22 cellular contexts compared by ENCODE assay signal in genomic region chr6:125215252-125215819, GRCh38.
DNase-seq lines count a peak whose midpoint lies in the region; ATAC-seq, FAIRE-seq and TF ChIP-seq lines count a peak whose summit lies in the region.
"Had no signal": no experiment of that assay in that cellular context is flagged by ENCODE, and none has a peak within 500 bp of the region (broad histone marks: within the 10 kb centered on the region; RNA-seq: fewer than 3 reads in every experiment).

No MANE protein-coding gene starts in this region.

- H3K9me3 ChIP-seq in right atrium auricular region (no peaks in the 10 kb centered on the region), Caco-2 (no peaks in the 10 kb centered on the region), K562 (replicated peaks; ENCODE audit: control insufficient read depth, insufficient read depth, low read depth, low read length) (no peaks in the 10 kb centered on the region), psoas muscle (no peaks in the 10 kb centered on the region), pancreas (no peaks in the 10 kb centered on the region)
- H3K9me3 ChIP-seq: BLaER1, HAP-1 had no signal

- WGBS in K562 (ENCODE audit: insufficient coverage, low coverage, missing lambda C conversion rate): 53% methylated on average over 4 of the region's 4 CpGs
- 81 to 96% (median 88%) methylated on average over 4 of the region's 4 CpGs for WGBS in psoas muscle, 3 donors
- WGBS in pancreas, 2 donors: 91% methylated on average over 4 of the region's 4 CpGs

- H3K27me3 ChIP-seq in right atrium auricular region (no peaks in the 10 kb centered on the region), Caco-2 (replicated peaks; ENCODE audit: control insufficient read depth, insufficient read depth, low read length) (no peaks in the 10 kb centered on the region), K562 (ENCODE audit: control insufficient read depth in 2 of 2, insufficient read depth in 2 of 2, low read length in 2 of 2) (no peaks in the 10 kb centered on the region), psoas muscle (ENCODE audit: insufficient read depth in 3 of 3, low read length in 2 of 3) (no peaks in the 10 kb centered on the region), pancreas (no peaks in the 10 kb centered on the region)
- H3K27me3 ChIP-seq: BLaER1 had no signal

- no peak overlapping the region for H2AFZ ChIP-seq in K562 (ENCODE audit: low read depth, low read length)

- DNase-seq in Right ventricle myocardium superior (no peak), right atrium auricular region (ENCODE audit: low spot score) (no peak), Caco-2 (no peak), K562 (ENCODE audit: extremely low read depth in 1 of 4, low spot score in 3 of 4) (no peak), psoas muscle (no peak), MV-4-11 (lab: John Stamatoyannopoulos, UW) (no peak), pancreas (no peak)
- DNase-seq: CD4-positive, CD25-positive, alpha-beta regulatory T cell; CD8-positive, alpha-beta T cell; DMS53; DMS79 treated with DMSO at 0.1 percent for 48 hours; GF-D8; GOT3 had no signal

- H3K79me2 ChIP-seq in K562 (ENCODE audit: control insufficient read depth, insufficient read depth, low read length): no peaks in the 10 kb centered on the region

- ATAC-seq in Right ventricle myocardium superior (ENCODE audit: poor library complexity) (peak; percentile 47), K562 (no peak; the same call in 2 of the 3 replicates), psoas muscle (peak in 3 of 4 donors; percentile 32 to 78 (median 53)), GM18505 (IDR thresholded peaks at IDR 0.05; ENCODE audit: unreplicated experiment) (no peak), pancreas (no peak)
- ATAC-seq: CD8-positive, alpha-beta T cell had no signal

- BruUV-seq in Caco-2 (replicated peaks; lab: Mats Ljungman, UMichigan): no TSS peak
- BruUV-seq in K562 (replicated peaks; lab: Mats Ljungman, UMichigan): no TSS peak

- H3K4me1 Mint-ChIP-seq in Caco-2 (ENCODE audit: low read depth, unreplicated experiment): peaks cover 7% of the 10 kb centered on the region
- H3K4me1 Mint-ChIP-seq: B cell; CD4-positive, CD25-positive, alpha-beta regulatory T cell had no signal

- in situ Hi-C loops in K562 (cut with MboI): no loop called here

- H4K20me1 ChIP-seq in K562 (replicated peaks; ENCODE audit: control insufficient read depth, insufficient read depth, low read length): no peaks in the 10 kb centered on the region
- H4K20me1 ChIP-seq: BLaER1 had no signal

- H3K36me3 ChIP-seq in right atrium auricular region: no peaks in the 10 kb centered on the region
- no peaks in the 10 kb centered on the region for H3K36me3 ChIP-seq in Caco-2 (ENCODE audit: control insufficient read depth, insufficient read depth, low read length)
- H3K36me3 ChIP-seq in K562 (ENCODE audit: control insufficient read depth, insufficient read depth, low read length): no peaks in the 10 kb centered on the region
- no peaks in the 10 kb centered on the region for H3K36me3 ChIP-seq in psoas muscle (ENCODE audit: insufficient read depth in 1 of 2, low read depth in 1 of 2)
- no peaks in the 10 kb centered on the region for H3K36me3 ChIP-seq in pancreas
- H3K36me3 ChIP-seq: BLaER1, HAP-1 had no signal

- no peak overlapping the region for H3K4me2 ChIP-seq in K562 (ENCODE audit: insufficient read depth, low read length)
- H3K4me2 ChIP-seq: BLaER1 had no signal

- FAIRE-seq in K562 (lab: Jason Lieb, UNC) (no peak), pancreas (lab: Jason Lieb, UNC) (no peak)
- FAIRE-seq: A204.1, GM12891, H54 had no signal

- no peak for TF ChIP-seq CTCF in right atrium auricular region (IDR thresholded peaks at IDR 0.05)
- no peak for TF ChIP-seq CTCF in Caco-2 (IDR thresholded peaks at IDR 0.05; ENCODE audit: insufficient read depth in 1 of 2, low read depth in 1 of 2, low read length in 1 of 2, severe bottlenecking in 1 of 2, unreplicated experiment in 1 of 2)
- TF ChIP-seq CTCF in K562 (IDR thresholded peaks at IDR 0.05 in 2 of 3, conservative IDR thresholded peaks at IDR 0.05 in 1 of 3; ENCODE audit: insufficient read depth in 2 of 3, low read depth in 1 of 3, low read length in 3 of 3): no peak
- no peak for TF ChIP-seq CTCF in psoas muscle (IDR thresholded peaks at IDR 0.05)
- no peak for TF ChIP-seq CTCF in pancreas (IDR thresholded peaks at IDR 0.05)

- CTCF ChIA-PET in Caco-2 (lab: Charles Lee) (no interaction called here), K562 (lab: Yijun Ruan, JAX; ENCODE audit: low intra/inter-chr PET ratio) (no interaction called here)

- POLR2A ChIA-PET in Caco-2 (lab: Charles Lee): no interaction called here
- POLR2A ChIA-PET in K562 (lab: Yijun Ruan, JAX): interaction anchor here (1.0 to 2.0 kb wide), 3 partner anchors 12 to 25 kb away, joined by 3 to 12 read pairs (median 5); no protein-coding TSS in a partner anchor

- no peaks in the 10 kb centered on the region for H3K9me1 ChIP-seq in K562 (ENCODE audit: control insufficient read depth, insufficient read depth, low read length)

- TF ChIP-seq RAD21 in K562 (CRISPR knock-in tag; conservative IDR thresholded peaks at IDR 0.05 in 1 of 2, IDR thresholded peaks at IDR 0.05 in 1 of 2): no peak

- H3K27ac Mint-ChIP-seq in Caco-2 (ENCODE audit: unreplicated experiment): peak overlapping the region; percentile 25
- H3K27ac Mint-ChIP-seq: B cell; CD4-positive, CD25-positive, alpha-beta regulatory T cell; CD8-positive, alpha-beta T cell had no signal

- TF ChIP-seq POLR2A in K562 (conservative IDR thresholded peaks at IDR 0.05): no peak
- no peak for TF ChIP-seq POLR2A in GM18505 (IDR thresholded peaks at IDR 0.05; ENCODE audit: borderline replicate concordance, extremely low read depth, insufficient read depth, insufficient read length)

- H3K4me3 Mint-ChIP-seq in Caco-2 (ENCODE audit: unreplicated experiment): no peak overlapping the region
- H3K4me3 Mint-ChIP-seq: B cell; CD4-positive, CD25-positive, alpha-beta regulatory T cell; CD8-positive, alpha-beta T cell had no signal

- TF ChIP-seq EP300 in K562 (IDR thresholded peaks at IDR 0.05; ENCODE audit: low read length): no peak

- H3K27me3 Mint-ChIP-seq in Caco-2 (ENCODE audit: insufficient read depth, unreplicated experiment): no peaks in the 10 kb centered on the region

- H3K27ac ChIP-seq in right atrium auricular region (peak overlapping the region in 1 of 2 donors; percentile 12), K562 (ENCODE audit: extremely low read depth, low read depth, low read length) (no peak overlapping the region), psoas muscle (peak overlapping the region; percentile 47), pancreas (no peak overlapping the region)
- H3K27ac ChIP-seq: 22Rv1, BLaER1, C4-2B had no signal

- intact Hi-C loops in Right ventricle myocardium superior (cut with DNase I) (no loop called here), Caco-2 (cut with micrococcal nuclease; ENCODE audit: unreplicated experiment) (no loop called here), K562 (cut with micrococcal nuclease) (no loop called here), psoas muscle (cut with DNase I) (no loop called here), pancreas (cut with DNase I) (no loop called here)

- H3K9ac ChIP-seq in K562 (ENCODE audit: insufficient read depth in 1 of 2, low read depth in 2 of 2, low read length in 2 of 2): no peak overlapping the region
- H3K9ac ChIP-seq: BLaER1 had no signal

- H3K36me3 Mint-ChIP-seq in Caco-2 (ENCODE audit: insufficient read depth, unreplicated experiment): no peaks in the 10 kb centered on the region
- H3K36me3 Mint-ChIP-seq: CD4-positive, CD25-positive, alpha-beta regulatory T cell; CD8-positive, alpha-beta T cell had no signal

- H3K4me1 ChIP-seq in right atrium auricular region: peaks cover 0 to 14% of the 10 kb centered on the region in 2 donors
- H3K4me1 ChIP-seq in Caco-2: peaks cover 4% of the 10 kb centered on the region; the same call in 1 of the 2 replicates
- H3K4me1 ChIP-seq in K562 (replicated peaks in 1 of 2; ENCODE audit: control insufficient read depth in 2 of 2, insufficient read depth in 2 of 2, low read length in 2 of 2): no peaks in the 10 kb centered on the region
- peaks cover 73% of the 10 kb centered on the region for H3K4me1 ChIP-seq in psoas muscle
- H3K4me1 ChIP-seq in pancreas: peaks cover 0 to 4% (median 4%) of the 10 kb centered on the region in 3 donors
- H3K4me1 ChIP-seq: BLaER1, HAP-1 had no signal

- no peaks in the 10 kb centered on the region for H3K9me3 Mint-ChIP-seq in Caco-2 (ENCODE audit: unreplicated experiment)
- H3K9me3 Mint-ChIP-seq: CD4-positive, CD25-positive, alpha-beta regulatory T cell; CD8-positive, alpha-beta T cell had no signal

- H3K4me3 ChIP-seq in right atrium auricular region: no peak overlapping the region
- H3K4me3 ChIP-seq in Caco-2 (ENCODE audit: low read depth, low read length): no peak overlapping the region
- H3K4me3 ChIP-seq in K562: no peak overlapping the region
- peak overlapping the region; percentile 8 for H3K4me3 ChIP-seq in psoas muscle
- no peak overlapping the region for H3K4me3 ChIP-seq in pancreas
- H3K4me3 ChIP-seq: BLaER1, HAP-1 had no signal

TF ChIP-seq in K562, 482 proteins besides CTCF, POLR2A, EP300 and RAD21 (continues in another document):
- TF ChIP-seq YBX1 (IDR thresholded peaks at IDR 0.05) (no peak), PRDM10 (IDR thresholded peaks at IDR 0.05; ENCODE audit: partially characterized antibody) (peak; percentile 55), ZBED1 (IDR thresholded peaks at IDR 0.05) (no peak)

Comparison
In these comparisons a context has a peak if more than half of its experiments do, and no peak if none do; other contexts are left out.
1. ATAC-seq: peak in Right ventricle myocardium superior (single experiment) and psoas muscle (3 of 4); none in K562 (single experiment), GM18505 (single experiment) and pancreas (0 of 4).